9 cellular contexts compared by ENCODE assay signal in genomic region chr12:55720071-55720564, GRCh38. TPM values are rescaled to one million over a fixed set of nuclear protein-coding genes. Genes with fewer than 3 reads are reported as not detected.
A peak's percentile ranks its signal among the peaks of the same experiment; 100 is the strongest.
DNase-seq lines count a peak whose midpoint lies in the region; ATAC-seq, FAIRE-seq and TF ChIP-seq lines count a peak whose summit lies in the region.
"Had no signal": no experiment of that assay in that cellular context is flagged by ENCODE, and none has a peak within 500 bp of the region (broad histone marks: within the 10 kb centered on the region; RNA-seq: fewer than 3 reads in every experiment).

A gene with protein sequence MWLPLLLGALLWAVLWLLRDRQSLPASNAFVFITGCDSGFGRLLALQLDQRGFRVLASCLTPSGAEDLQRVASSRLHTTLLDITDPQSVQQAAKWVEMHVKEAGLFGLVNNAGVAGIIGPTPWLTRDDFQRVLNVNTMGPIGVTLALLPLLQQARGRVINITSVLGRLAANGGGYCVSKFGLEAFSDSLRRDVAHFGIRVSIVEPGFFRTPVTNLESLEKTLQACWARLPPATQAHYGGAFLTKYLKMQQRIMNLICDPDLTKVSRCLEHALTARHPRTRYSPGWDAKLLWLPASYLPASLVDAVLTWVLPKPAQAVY (plus strand): TSS chr12:55720393. CDS start chr12:55721185, 792 bp downstream.

- H3K27ac ChIP-seq in H1 (ENCODE audit: low read depth, low read length) (no peak within 1 kb of the TSS), muscle layer of colon (ENCODE audit: low read depth, low read length) (peak within 1 kb of the TSS; percentile 99), aorta (ENCODE audit: low read depth in 1 of 2, low read length in 2 of 2) (peak within 1 kb of the TSS; percentile 38 to 76), mesendoderm (ENCODE audit: low read depth, low read length) (no peak within 1 kb of the TSS)

- no peak within 1 kb of the TSS for H3K27ac Mint-ChIP-seq in activated naive CD8-positive, alpha-beta T cell treated with anti-CD3 and anti-CD28 coated beads, Interleukin-2, amount 10 ng/mL, durations not matched to agents 7 days and 5 days
- H3K27ac Mint-ChIP-seq in activated naive CD8-positive, alpha-beta T cell treated with anti-CD3 and anti-CD28 coated beads for 36 hours, result no peak within 1 kb of the TSS

- H4K8ac ChIP-seq in H1 (ENCODE audit: extremely low read depth, insufficient read depth, low read length), result 0 out of 2 replicates have a peak within 1 kb of the TSS, but pooled peaks have one; percentile 7
- no peak within 1 kb of the TSS for H4K8ac ChIP-seq in mesendoderm (ENCODE audit: low read depth, low read length)

- no peak for TF ChIP-seq CTCF in H1 (IDR thresholded peaks at IDR 0.05; ENCODE audit: control extremely low read depth in 1 of 3, insufficient read depth in 1 of 3, low read depth in 1 of 3, low read length in 3 of 3)

- no peak within 1 kb of the TSS for H2BK120ac ChIP-seq in H1 (replicated peaks; ENCODE audit: low read depth, low read length)
- H2BK120ac ChIP-seq in mesendoderm (ENCODE audit: low read depth, low read length), result no peak within 1 kb of the TSS

- peaks cover 0 to 9% of the 10 kb centered on the region in 2 experiments; a peak in 1 of 4 replicates for H3K79me2 ChIP-seq in H1 (ENCODE audit: control insufficient read depth in 1 of 2, insufficient read depth in 2 of 2, low read length in 2 of 2)
- no peaks in the 10 kb centered on the region for H3K79me2 ChIP-seq in mesendoderm (ENCODE audit: control insufficient read depth, insufficient read depth, low read length)

- no peak for TF ChIP-seq RAD21 in H1 (IDR thresholded peaks at IDR 0.05 in 1 of 2, conservative IDR thresholded peaks at IDR 0.05 in 1 of 2; ENCODE audit: low read depth in 2 of 2, low read length in 2 of 2)

- no peak within 1 kb of the TSS; the same call in 1 of the 2 replicates for H2BK20ac ChIP-seq in H1 (ENCODE audit: low read length)

- no peaks in the 10 kb centered on the region for H3K9me3 ChIP-seq in H1 (ENCODE audit: insufficient read depth in 2 of 2, low read depth in 1 of 2, low read length in 1 of 2)
- no peaks in the 10 kb centered on the region for H3K9me3 ChIP-seq in muscle layer of colon (ENCODE audit: low read length)
- no peaks in the 10 kb centered on the region for H3K9me3 ChIP-seq in aorta (ENCODE audit: control insufficient read depth, low read length)

- peaks cover 12% of the 10 kb centered on the region for H3K23me2 ChIP-seq in H1 (ENCODE audit: low read depth, low read length)

- H2BK15ac ChIP-seq in H1 (ENCODE audit: low read length) (no peak within 1 kb of the TSS), mesendoderm (replicated peaks; ENCODE audit: low read depth) (no peak within 1 kb of the TSS)

- H3K56ac ChIP-seq in H1 (replicated peaks; ENCODE audit: insufficient read length, low read depth, low read length), result no peak within 1 kb of the TSS
- H3K56ac ChIP-seq in mesendoderm (ENCODE audit: low read length), result no peak within 1 kb of the TSS

- H3K4me2 ChIP-seq in H1 (ENCODE audit: insufficient read depth in 1 of 2, low read depth in 2 of 2, low read length in 2 of 2) (no peak within 1 kb of the TSS; a peak in 1 of 4 replicates), mesendoderm (ENCODE audit: low read length) (no peak within 1 kb of the TSS)

- POLR2A ChIA-PET in activated naive CD8-positive, alpha-beta T cell treated with anti-CD3 and anti-CD28 coated beads, Interleukin-2, amount 10 ng/mL, durations not matched to agents 7 days and 5 days (lab: Charles Lee), result interaction anchor here (0.6 to 2.4 kb wide), 2 partner anchors 9 to 19 kb away, joined by 3 to 17 read pairs; partner anchors contain the start of gene CD63
- POLR2A ChIA-PET in H1 (lab: Charles Lee; ENCODE audit: partially characterized antibody), result interaction anchor here (0.8 to 8.3 kb wide), 4 partner anchors 8 to 27 kb away, joined by 3 to 103 read pairs (median 5); partner anchors contain the start of genes CD63 and ITGA7

- no peak within 1 kb of the TSS for H3K18ac ChIP-seq in H1 (ENCODE audit: extremely low read depth, low read length)
- no peak within 1 kb of the TSS for H3K18ac ChIP-seq in mesendoderm (ENCODE audit: low read length)

- TF ChIP-seq POLR2A in H1 (IDR thresholded peaks at IDR 0.05; ENCODE audit: control extremely low read depth in 1 of 2, low read depth in 2 of 2, low read length in 2 of 2), result no peak

- H3K79me1 ChIP-seq in H1 (ENCODE audit: low read depth, low read length) (peaks cover 5% of the 10 kb centered on the region), mesendoderm (ENCODE audit: low read length) (no peaks in the 10 kb centered on the region)

- H3K9ac ChIP-seq in H1 (replicated peaks in 1 of 4; ENCODE audit: extremely low read depth in 1 of 4, low read depth in 3 of 4, low read length in 3 of 4) (no peak within 1 kb of the TSS), muscle layer of colon (ENCODE audit: low read length) (peak within 1 kb of the TSS; percentile 66), mesendoderm (ENCODE audit: low read length) (no peak within 1 kb of the TSS)

- intact Hi-C loops in aorta (cut with DNase I), result loop anchor here in 1 of 2 donors (2.0 to 5.0 kb wide), 3 partner anchors 13 to 63 kb away; partner anchors contain the start of gene ITGA7

- H2AFZ ChIP-seq in H1 (ENCODE audit: low read length), result no peak within 1 kb of the TSS

- H2BK5ac ChIP-seq in H1 (ENCODE audit: low read depth, low read length) (no peak within 1 kb of the TSS), mesendoderm (ENCODE audit: low read length) (no peak within 1 kb of the TSS)

- FAIRE-seq in H1 (lab: Jason Lieb, UNC), result no peak
- FAIRE-seq: keratinocyte had no signal

- H3K36me3 ChIP-seq in H1 (ENCODE audit: control insufficient read depth in 2 of 4, insufficient read depth in 4 of 4, low read length in 3 of 4), result peaks cover 3 to 11% (median 6%) of the 10 kb centered on the region in 4 experiments; a peak in 4 of 8 replicates
- H3K36me3 ChIP-seq in muscle layer of colon (ENCODE audit: insufficient read depth, low read length), result peaks cover 14% of the 10 kb centered on the region
- H3K36me3 ChIP-seq in aorta (ENCODE audit: control insufficient read depth in 1 of 2, insufficient read depth in 2 of 2, low read length in 1 of 2), result no peaks in the 10 kb centered on the region
- H3K36me3 ChIP-seq in mesendoderm (ENCODE audit: control insufficient read depth, insufficient read depth, low read length), result peaks cover 5% of the 10 kb centered on the region

- no peak within 1 kb of the TSS for H3K14ac ChIP-seq in H1 (ENCODE audit: insufficient read length)

- WGBS in H1 (ENCODE audit: extremely low coverage in 1 of 2, insufficient coverage in 1 of 2, insufficient read length in 1 of 2, insufficient replicate concordance in 2 of 2, low coverage in 1 of 2, low lambda C conversion rate in 2 of 2, missing lambda C conversion rate in 1 of 2), 2 experiments, result 96% methylated on average over 6 of the region's 6 CpGs; no CpG with 5 or more reads in 1 of the 2 experiments
- 1 to 5% methylated on average over 6 of the region's 6 CpGs for WGBS in aorta, 2 donors
- no CpG with 5 or more reads among the region's 6 CpGs for WGBS in mesendoderm (ENCODE audit: extremely low coverage, insufficient coverage, low lambda C conversion rate)

- H3K36me3 Mint-ChIP-seq in activated naive CD8-positive, alpha-beta T cell treated with anti-CD3 and anti-CD28 coated beads, Interleukin-2, amount 10 ng/mL, durations not matched to agents 7 days and 5 days, result peaks cover 16% of the 10 kb centered on the region
- peaks cover 4% of the 10 kb centered on the region for H3K36me3 Mint-ChIP-seq in activated naive CD8-positive, alpha-beta T cell treated with anti-CD3 and anti-CD28 coated beads for 36 hours

- no peaks in the 10 kb centered on the region for H3K9me3 Mint-ChIP-seq in activated naive CD8-positive, alpha-beta T cell treated with anti-CD3 and anti-CD28 coated beads, Interleukin-2, amount 10 ng/mL, durations not matched to agents 7 days and 5 days
- no peaks in the 10 kb centered on the region for H3K9me3 Mint-ChIP-seq in activated naive CD8-positive, alpha-beta T cell treated with anti-CD3 and anti-CD28 coated beads for 36 hours

- no peak within 1 kb of the TSS for H3K4me3 Mint-ChIP-seq in activated naive CD8-positive, alpha-beta T cell treated with anti-CD3 and anti-CD28 coated beads, Interleukin-2, amount 10 ng/mL, durations not matched to agents 7 days and 5 days
- no peak within 1 kb of the TSS for H3K4me3 Mint-ChIP-seq in activated naive CD8-positive, alpha-beta T cell treated with anti-CD3 and anti-CD28 coated beads for 36 hours

- CTCF ChIA-PET in H1 (lab: Charles Lee; ENCODE audit: partially characterized antibody), result interaction anchor here (0.5 to 11.1 kb wide), 18 partner anchors 8 to 101 kb away, joined by 3 to 229 read pairs (median 4); partner anchors contain the start of genes CD63 and ITGA7

- peak within 1 kb of the TSS; percentile 46; the same call in 1 of the 2 replicates for H2BK12ac ChIP-seq in H1 (ENCODE audit: low read depth, low read length)

- H4K20me1 ChIP-seq in H1 (replicated peaks in 1 of 2; ENCODE audit: control insufficient read depth in 1 of 2, insufficient read depth in 2 of 2, low read length in 2 of 2), result peaks cover 4 to 5% of the 10 kb centered on the region in 2 experiments

- 0 out of 2 replicates have a peak within 1 kb of the TSS, but pooled peaks have one; percentile 19 for H2AK5ac ChIP-seq in H1 (ENCODE audit: low read depth, low read length)
- no peak within 1 kb of the TSS for H2AK5ac ChIP-seq in mesendoderm (ENCODE audit: low read length)

- H3K4me3 ChIP-seq in H1 (ENCODE audit: extremely low read depth in 1 of 4, insufficient read depth in 2 of 4, low read depth in 3 of 4, low read length in 4 of 4), result no peak within 1 kb of the TSS
- H3K4me3 ChIP-seq in muscle layer of colon (ENCODE audit: low read depth in 1 of 2, low read length in 2 of 2), result peak within 1 kb of the TSS; percentile 23 to 44
- H3K4me3 ChIP-seq in aorta (ENCODE audit: low read length in 2 of 2), result no peak within 1 kb of the TSS
- no peak within 1 kb of the TSS for H3K4me3 ChIP-seq in mesendoderm (ENCODE audit: low read length)

- no peak within 1 kb of the TSS for H3K23ac ChIP-seq in H1 (ENCODE audit: insufficient read length)
- H3K23ac ChIP-seq in mesendoderm (ENCODE audit: low read length), result no peak within 1 kb of the TSS

- no peaks in the 10 kb centered on the region for H3K27me3 ChIP-seq in H1 (replicated peaks in 1 of 4; ENCODE audit: control insufficient read depth in 3 of 4, extremely low read depth in 1 of 4, insufficient read depth in 3 of 4, low read length in 3 of 4)
- H3K27me3 ChIP-seq in muscle layer of colon (ENCODE audit: control insufficient read depth in 1 of 2, insufficient read depth in 2 of 2, low read length in 2 of 2), result no peaks in the 10 kb centered on the region
- no peaks in the 10 kb centered on the region for H3K27me3 ChIP-seq in aorta (ENCODE audit: control insufficient read depth in 1 of 2, insufficient read depth in 2 of 2, low read length in 1 of 2)
- no peaks in the 10 kb centered on the region for H3K27me3 ChIP-seq in mesendoderm (ENCODE audit: insufficient read depth, low read length, poor library complexity)

- H3K27me3 Mint-ChIP-seq in activated naive CD8-positive, alpha-beta T cell treated with anti-CD3 and anti-CD28 coated beads, Interleukin-2, amount 10 ng/mL, durations not matched to agents 7 days and 5 days, result no peaks in the 10 kb centered on the region
- peaks cover 7% of the 10 kb centered on the region for H3K27me3 Mint-ChIP-seq in activated naive CD8-positive, alpha-beta T cell treated with anti-CD3 and anti-CD28 coated beads for 36 hours

- H3K4me1 ChIP-seq in H1 (replicated peaks in 1 of 4; ENCODE audit: control insufficient read depth in 3 of 4, insufficient read depth in 4 of 4, low read length in 3 of 4), result peaks cover 9 to 27% (median 19%) of the 10 kb centered on the region in 4 experiments
- H3K4me1 ChIP-seq in muscle layer of colon (ENCODE audit: insufficient read depth, low read length), result peaks cover 78% of the 10 kb centered on the region
- H3K4me1 ChIP-seq in aorta (ENCODE audit: control insufficient read depth in 1 of 2, insufficient read depth in 2 of 2, low read length in 2 of 2), result no peaks in the 10 kb centered on the region
- H3K4me1 ChIP-seq in mesendoderm (ENCODE audit: control insufficient read depth, low read depth, low read length), result peaks cover 17% of the 10 kb centered on the region

- no peak for TF ChIP-seq EP300 in H1 (IDR thresholded peaks at IDR 0.05; ENCODE audit: borderline replicate concordance in 1 of 2, low read depth in 2 of 2, low read length in 2 of 2)

- H3K4me1 Mint-ChIP-seq in activated naive CD8-positive, alpha-beta T cell treated with anti-CD3 and anti-CD28 coated beads, Interleukin-2, amount 10 ng/mL, durations not matched to agents 7 days and 5 days, result peaks cover 51% of the 10 kb centered on the region
- peaks cover 34% of the 10 kb centered on the region for H3K4me1 Mint-ChIP-seq in activated naive CD8-positive, alpha-beta T cell treated with anti-CD3 and anti-CD28 coated beads for 36 hours

- H4K91ac ChIP-seq in H1 (replicated peaks; ENCODE audit: insufficient read length, low read length), result no peak within 1 kb of the TSS

- H4K5ac ChIP-seq in H1 (ENCODE audit: insufficient read length, low read depth, low read length) (no peak within 1 kb of the TSS), mesendoderm (ENCODE audit: low read length) (no peak within 1 kb of the TSS)

- H3K4ac ChIP-seq in H1 (replicated peaks; ENCODE audit: insufficient read length, low read depth, low read length) (no peak within 1 kb of the TSS), mesendoderm (ENCODE audit: low read depth, low read length) (no peak within 1 kb of the TSS)

- no peak for ATAC-seq in activated naive CD8-positive, alpha-beta T cell treated with anti-CD3 and anti-CD28 coated beads, Interleukin-2, amount 10 ng/mL, durations not matched to agents 7 days and 5 days (ENCODE audit: low read depth)
- ATAC-seq in aorta (ENCODE audit: low FRiP score), result peak; percentile 68
- ATAC-seq in HG03175 (IDR thresholded peaks at IDR 0.05; ENCODE audit: unreplicated experiment), result no peak

- no peak for DNase-seq in activated naive CD8-positive, alpha-beta T cell treated with anti-CD3 and anti-CD28 coated beads, Interleukin-2, amount 10 ng/mL, durations not matched to agents 7 days and 5 days
- DNase-seq in activated naive CD8-positive, alpha-beta T cell treated with anti-CD3 and anti-CD28 coated beads for 36 hours, result no peak
- no peak for DNase-seq in H1 (ENCODE audit: low read depth in 1 of 2, low spot score in 2 of 2)
- peak; percentile 90 to 93 for DNase-seq in aorta
- DNase-seq in mesendoderm, result no peak
- no peak for DNase-seq in activated T-cell treated with anti-CD3 and anti-CD28 coated beads for 4 hours

RNA-seq across cellular contexts. Expression of the gene that starts here (rescaled TPM):
- total RNA-seq in activated naive CD8-positive, alpha-beta T cell treated with anti-CD3 and anti-CD28 coated beads, Interleukin-2, amount 10 ng/mL, durations not matched to agents 7 days and 5 days, result 10 to 100 TPM; 19.0 to 21.2 TPM
- total RNA-seq in activated naive CD8-positive, alpha-beta T cell treated with anti-CD3 and anti-CD28 coated beads for 36 hours, result 1 to 10 TPM; 4.2 to 6.7 TPM
- total RNA-seq in H1 (2021; fragmentation: NEBNext Ultra II Directional; extraction: Animal tissue kit (Norgen Biotek cat#: 25700)), result 4.2 and 4.5 TPM in 2 replicates
- 6.0 and 7.1 TPM in 2 replicates for polyA plus RNA-seq in H1 (2011; rRNA removed)
- 8.7 TPM for polyA plus RNA-seq in H1 (2011; cell fraction: cytosol; rRNA removed)
- 14.0 TPM for polyA plus RNA-seq in H1 (2011; cell fraction: nucleus; rRNA removed)
- polyA plus RNA-seq in H1 (2012, experiment 1 of 2), result 5.4 to 9.4 TPM (median 6.1 TPM) in 4 replicates
- 2.8 TPM for polyA plus RNA-seq in H1 (2012, experiment 2 of 2)
- 5.6 TPM for polyA plus RNA-seq in H1 (2013, experiment 1 of 2)
- polyA plus RNA-seq in H1 (2013, experiment 2 of 2), result 4.7 TPM
- polyA minus RNA-seq in H1 (2011; rRNA and poly(A)+ RNA removed), result 6.7 and 7.3 TPM in 2 replicates
- 3.8 TPM for polyA minus RNA-seq in H1 (2011; cell fraction: cytosol; rRNA and poly(A)+ RNA removed)
- 14.1 TPM for polyA minus RNA-seq in H1 (2011; cell fraction: nucleus; rRNA and poly(A)+ RNA removed)
- total RNA-seq in aorta, result 10 to 100 TPM; 21.9 to 51.1 TPM
- 10 to 100 TPM; 16.7 to 49.4 TPM for polyA plus RNA-seq in aorta
- 2.5 TPM for polyA plus RNA-seq in mesendoderm (2013, experiment 1 of 2)
- 2.0 TPM for polyA plus RNA-seq in mesendoderm (2013, experiment 2 of 2)

Comparison
In these comparisons a context has a peak if more than half of its experiments do, and no peak if none do; other contexts are left out.
1. DNase-seq: peak in aorta (2 of 2); none in activated naive CD8-positive, alpha-beta T cell treated with anti-CD3 and anti-CD28 coated beads, Interleukin-2, amount 10 ng/mL, durations not matched to agents 7 days and 5 days (single experiment), activated naive CD8-positive, alpha-beta T cell treated with anti-CD3 and anti-CD28 coated beads for 36 hours (single experiment), H1 (0 of 2), mesendoderm (single experiment) and activated T-cell treated with anti-CD3 and anti-CD28 coated beads for 4 hours (single experiment).
2. H3K27ac ChIP-seq: peak in muscle layer of colon (single experiment) and aorta (2 of 2); none in H1 (single experiment) and mesendoderm (single experiment).
3. H3K4me3 ChIP-seq: peak in muscle layer of colon (2 of 2); none in H1 (0 of 4), aorta (0 of 2) and mesendoderm (single experiment).